ENCODE assay signal across 1 cellular context in genomic region chr11:134253189-134253993, GRCh38.
TF ChIP-seq lines count a peak whose summit lies in the region.

Gene ACAD8, plus strand, starts transcription at chr11:134253568. Its CDS starts 33 bp downstream, at chr11:134253601.
Gene THYN1, minus strand, starts transcription at chr11:134253352. Its CDS starts 470 bp downstream, at chr11:134252882.

TF ChIP-seq in HepG2, 621 proteins besides CTCF, POLR2A, EP300 and RAD21 (continued from another document and continues in another):
- TF ChIP-seq TEAD2 (CRISPR knock-in tag; IDR thresholded peaks at IDR 0.05) (no peak), ZNF678 (CRISPR knock-in tag; IDR thresholded peaks at IDR 0.05) (no peak), ZNF720 (CRISPR knock-in tag; IDR thresholded peaks at IDR 0.05) (no peak), ZNF383 (CRISPR knock-in tag; IDR thresholded peaks at IDR 0.05; ENCODE audit: borderline replicate concordance) (no peak), ZNF512 (CRISPR knock-in tag; IDR thresholded peaks at IDR 0.05) (no peak), ZNF503 (CRISPR knock-in tag; IDR thresholded peaks at IDR 0.05) (no peak), PLRG1 (conservative IDR thresholded peaks at IDR 0.05) (no peak), ZNF770 (CRISPR knock-in tag; IDR thresholded peaks at IDR 0.05) (no peak; the same call in 1 of the 2 replicates), NFYB (CRISPR knock-in tag; IDR thresholded peaks at IDR 0.05) (no peak; the same call in 1 of the 2 replicates), BATF2 (CRISPR knock-in tag; IDR thresholded peaks at IDR 0.05) (no peak), ZFAT (CRISPR knock-in tag; conservative IDR thresholded peaks at IDR 0.05) (no peak), RXRA (CRISPR knock-in tag; IDR thresholded peaks at IDR 0.05) (peak; percentile 40; the same call in 1 of the 2 replicates), PRDM4 (CRISPR knock-in tag; IDR thresholded peaks at IDR 0.05; ENCODE audit: borderline replicate concordance) (no peak), ZNF781 (CRISPR knock-in tag; IDR thresholded peaks at IDR 0.05; ENCODE audit: borderline replicate concordance, not compliant biosample characterization) (no peak), HNF4A (CRISPR knock-in tag; IDR thresholded peaks at IDR 0.05) (no peak), MYNN (CRISPR knock-in tag; IDR thresholded peaks at IDR 0.05; ENCODE audit: low read depth) (no peak), ZEB1 (IDR thresholded peaks at IDR 0.05; ENCODE audit: insufficient replicate concordance, low read depth) (no peak), JARID2 (CRISPR knock-in tag; IDR thresholded peaks at IDR 0.05; ENCODE audit: insufficient replicate concordance) (no peak), ZNF121 (CRISPR knock-in tag; IDR thresholded peaks at IDR 0.05) (no peak), BRCA1 (CRISPR knock-in tag; IDR thresholded peaks at IDR 0.05) (no peak), ELF3 (CRISPR knock-in tag; IDR thresholded peaks at IDR 0.05) (0 out of 2 replicates have a peak, but pooled peaks have one; percentile 14), SMC3 (IDR thresholded peaks at IDR 0.05; ENCODE audit: low read length) (no peak), FOXA3 (CRISPR knock-in tag; IDR thresholded peaks at IDR 0.05) (no peak; the same call in 1 of the 2 replicates), PATZ1 (CRISPR knock-in tag; IDR thresholded peaks at IDR 0.05) (peak; percentile 62), ZSCAN12 (CRISPR knock-in tag; IDR thresholded peaks at IDR 0.05) (no peak), ZBED4 (CRISPR knock-in tag; IDR thresholded peaks at IDR 0.05; ENCODE audit: borderline replicate concordance) (no peak), PRMT3 (CRISPR knock-in tag; IDR thresholded peaks at IDR 0.05; ENCODE audit: borderline replicate concordance, low read depth) (no peak), NFIC (IDR thresholded peaks at IDR 0.05; ENCODE audit: low read length) (no peak), DDIT3 (CRISPR knock-in tag; IDR thresholded peaks at IDR 0.05) (no peak), CBX2 (IDR thresholded peaks at IDR 0.05; ENCODE audit: low read depth, low read length) (no peak), CBX2 (CRISPR knock-in tag; IDR thresholded peaks at IDR 0.05; ENCODE audit: low read depth) (no peak; the same call in 1 of the 2 replicates), ZFY (CRISPR knock-in tag; IDR thresholded peaks at IDR 0.05) (peak; percentile 71; the same call in 1 of the 2 replicates), NFKBIZ (CRISPR knock-in tag; IDR thresholded peaks at IDR 0.05) (no peak), ZNF724P (CRISPR knock-in tag; IDR thresholded peaks at IDR 0.05; ENCODE audit: borderline replicate concordance) (no peak), ZNF337 (CRISPR knock-in tag; IDR thresholded peaks at IDR 0.05; ENCODE audit: borderline replicate concordance, low read depth) (peak; percentile 67; the same call in 1 of the 2 replicates), ZNF646 (CRISPR knock-in tag; IDR thresholded peaks at IDR 0.05) (no peak), CEBPB (IDR thresholded peaks at IDR 0.05; ENCODE audit: borderline replicate concordance, low read depth, low read length) (no peak), ZBTB21 (CRISPR knock-in tag; IDR thresholded peaks at IDR 0.05) (no peak), TBX3 (IDR thresholded peaks at IDR 0.05; ENCODE audit: borderline replicate concordance) (no peak), RAD51 (IDR thresholded peaks at IDR 0.05; ENCODE audit: borderline replicate concordance) (no peak), ZNF746 (CRISPR knock-in tag; IDR thresholded peaks at IDR 0.05) (no peak)
